Comparison of ENCODE assay signal across 9 cellular contexts in the genomic region with DNA sequence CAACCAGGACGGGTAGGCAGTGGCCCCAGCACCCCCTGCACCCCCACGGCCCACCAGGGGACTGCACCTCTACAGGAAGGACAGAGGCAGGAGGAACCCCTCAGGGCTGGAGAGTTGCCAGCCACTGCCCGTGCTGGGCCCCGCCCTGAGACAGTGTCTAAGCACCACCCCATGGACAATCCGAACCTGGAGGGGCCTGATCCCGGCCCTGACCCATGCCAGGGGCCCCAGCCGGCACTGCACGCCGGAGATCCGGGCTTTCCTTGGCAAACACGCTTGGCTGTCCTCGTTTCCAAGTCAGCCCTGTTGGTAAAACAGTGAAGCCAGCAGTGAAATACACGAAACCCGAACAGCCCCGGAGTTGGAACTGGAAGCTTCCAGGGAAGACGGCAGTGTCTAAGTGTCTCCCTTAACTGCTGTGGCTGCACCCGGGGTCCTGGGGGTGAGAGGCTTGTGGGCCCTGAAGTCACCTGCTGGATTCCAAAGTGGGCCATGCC. TPM values are rescaled to one million over a fixed set of nuclear protein-coding genes. Genes with fewer than 3 reads are reported as not detected.
DNase-seq lines count a peak whose midpoint lies in the region; ATAC-seq and TF ChIP-seq lines count a peak whose summit lies in the region.
"Had no signal": no experiment of that assay in that cellular context is flagged by ENCODE, and none has a peak within 500 bp of the region (broad histone marks: within the 10 kb centered on the region; RNA-seq: fewer than 3 reads in every experiment).

No MANE protein-coding gene starts in this region.

- no peak for ATAC-seq in RWPE2 (ENCODE audit: low read depth)
- peak; percentile 51 for ATAC-seq in Right ventricle myocardium superior (ENCODE audit: poor library complexity)
- no peak for ATAC-seq in GM21717 (IDR thresholded peaks at IDR 0.05; ENCODE audit: unreplicated experiment)
- ATAC-seq in HG03442 (IDR thresholded peaks at IDR 0.05; ENCODE audit: unreplicated experiment): no peak
- no peak for ATAC-seq in GM18870 (IDR thresholded peaks at IDR 0.05; ENCODE audit: unreplicated experiment)

- no peak overlapping the region for H3K4me3 ChIP-seq in ACC112 (ENCODE audit: low read depth, low read length)
- H3K4me3 ChIP-seq in RWPE2 (ENCODE audit: severe bottlenecking): no peak overlapping the region
- H3K4me3 ChIP-seq in ovary: no peak overlapping the region

- intact Hi-C loops in Right ventricle myocardium superior (cut with DNase I) (no loop called here), ovary (cut with DNase I) (loop anchor here in 1 of 4 donors (5.0 kb wide), 1 partner anchor 69 kb away; no protein-coding TSS in a partner anchor)

- H3K79me2 ChIP-seq in ACC112 (ENCODE audit: control insufficient read depth, insufficient read depth, low read length, unreplicated experiment): peaks cover 79% of the 10 kb centered on the region

- no peaks in the 10 kb centered on the region for H3K36me3 ChIP-seq in ACC112 (ENCODE audit: insufficient read depth, low read length)
- no peaks in the 10 kb centered on the region for H3K36me3 ChIP-seq in RWPE2 (ENCODE audit: low read depth)
- no peaks in the 10 kb centered on the region for H3K36me3 ChIP-seq in ovary

- no peak for TF ChIP-seq CTCF in RWPE2 (IDR thresholded peaks at IDR 0.05; ENCODE audit: poor library complexity, severe bottlenecking)
- no peak for TF ChIP-seq CTCF in ovary (IDR thresholded peaks at IDR 0.05)

- no peak for TF ChIP-seq POLR2A in ovary (IDR thresholded peaks at IDR 0.05)

- WGBS in ovary, 3 donors: 58 to 73% (median 68%) methylated on average over 17 of the region's 17 CpGs

- H3K9me3 ChIP-seq in RWPE2 (ENCODE audit: severe bottlenecking) (no peaks in the 10 kb centered on the region), ovary (no peaks in the 10 kb centered on the region)

- no peak overlapping the region for H2AFZ ChIP-seq in ACC112 (ENCODE audit: low read length, unreplicated experiment)

- peak; percentile 42 for DNase-seq in RWPE2 (ENCODE audit: low spot score)
- peak; percentile 61 for DNase-seq in Right ventricle myocardium superior
- peak in 4 of 5 donors; percentile 27 to 47 (median 34) for DNase-seq in ovary
- no peak for DNase-seq in stimulated activated naive CD4-positive, alpha-beta T cell treated with Interleukin-2 at 50 U/mL for 16 hours (lab: John Stamatoyannopoulos, UW)
- DNase-seq: NCI-H226 had no signal

- H3K27me3 ChIP-seq in ACC112 (ENCODE audit: insufficient read depth, low read length): no peaks in the 10 kb centered on the region
- no peaks in the 10 kb centered on the region for H3K27me3 ChIP-seq in RWPE2 (ENCODE audit: insufficient read depth, poor library complexity, severe bottlenecking)
- no peaks in the 10 kb centered on the region for H3K27me3 ChIP-seq in ovary

- H3K4me1 ChIP-seq in ACC112 (ENCODE audit: control insufficient read depth, insufficient read depth, low read length, unreplicated experiment) (peaks cover 18% of the 10 kb centered on the region), RWPE2 (ENCODE audit: insufficient read depth, poor library complexity, severe bottlenecking) (no peaks in the 10 kb centered on the region), ovary (ENCODE audit: insufficient read depth) (no peaks in the 10 kb centered on the region)

- H3K27ac ChIP-seq in ACC112 (ENCODE audit: low read depth, low read length) (0 out of 2 replicates have a peak overlapping the region, but pooled peaks have one; percentile 16), RWPE2 (ENCODE audit: poor library complexity, severe bottlenecking) (no peak overlapping the region), ovary (no peak overlapping the region)

- no peak for TF ChIP-seq EP300 in ovary (IDR thresholded peaks at IDR 0.05)

RNA-seq across cellular contexts. Expression of a gene that starts 31.1 kb away (rescaled TPM):
- total RNA-seq in Right ventricle myocardium superior (11.2 TPM), ovary (10 to 100 TPM in 3 of 7 donors, 1 to 10 TPM in 4; 5.4 to 16.9 (median 9.4) TPM)
- polyA plus RNA-seq in ovary: 1 to 10 TPM; 6.8 to 9.8 TPM
